In the genomic region with DNA sequence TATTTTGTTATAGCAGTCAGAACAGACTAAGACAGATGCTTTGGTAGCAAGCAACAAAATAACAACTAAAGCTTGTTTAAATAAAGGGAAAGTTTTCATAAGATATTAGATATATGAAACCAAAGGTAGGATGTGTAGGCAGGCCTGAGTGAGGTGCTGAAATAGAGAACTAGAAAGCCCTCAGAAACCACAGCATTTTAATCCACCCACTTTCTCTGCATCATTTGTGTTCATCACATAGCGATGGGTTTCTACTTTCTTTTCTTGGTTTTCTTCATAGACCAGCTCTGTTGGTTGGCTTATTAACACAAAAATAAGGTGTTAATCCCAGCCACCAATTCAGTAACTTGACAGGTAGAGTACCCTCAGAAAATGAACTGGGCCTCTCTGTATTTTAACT, we compare ENCODE assay signal across 13 cellular contexts. TPM values are rescaled to one million over a fixed set of nuclear protein-coding genes. Genes with fewer than 3 reads are reported as not detected.
DNase-seq lines count a peak whose midpoint lies in the region; ATAC-seq lines count a peak whose summit lies in the region.
"Had no signal": no experiment of that assay in that cellular context is flagged by ENCODE, and none has a peak within 500 bp of the region (broad histone marks: within the 10 kb centered on the region; RNA-seq: fewer than 3 reads in every experiment).

No MANE protein-coding gene starts in this region.

- ATAC-seq in GM18498 (IDR thresholded peaks at IDR 0.05; ENCODE audit: unreplicated experiment) (peak; percentile 100), GM19372 (IDR thresholded peaks at IDR 0.05; ENCODE audit: low read depth, unreplicated experiment) (peak; percentile 100), HG02763 (IDR thresholded peaks at IDR 0.05; ENCODE audit: unreplicated experiment) (peak; percentile 100), HG03460 (IDR thresholded peaks at IDR 0.05; ENCODE audit: unreplicated experiment) (peak; percentile 100)

- no peak for DNase-seq in C1 segment of cervical spinal cord (lab: John Stamatoyannopoulos, UW)
- DNase-seq in NCI-H1417 (lab: John Stamatoyannopoulos, UW), result no peak
- no peak for DNase-seq in cerebellum (ENCODE audit: low spot score)
- DNase-seq in stimulated activated naive CD4-positive, alpha-beta T cell (lab: John Stamatoyannopoulos, UW), result no peak
- DNase-seq: activated CD4-positive, alpha-beta T cell treated with anti-CD3 and anti-CD28 coated beads for 4 hours; CD4-positive, CD25-positive, alpha-beta regulatory T cell; effector memory CD4-positive, alpha-beta T cell; NCI-H345; SIG-M5 had no signal

RNA-seq across cellular contexts. Expression of a gene that starts 58.6 kb away (rescaled TPM):
- total RNA-seq in cerebellum, result 569 TPM
